In the genomic region with DNA sequence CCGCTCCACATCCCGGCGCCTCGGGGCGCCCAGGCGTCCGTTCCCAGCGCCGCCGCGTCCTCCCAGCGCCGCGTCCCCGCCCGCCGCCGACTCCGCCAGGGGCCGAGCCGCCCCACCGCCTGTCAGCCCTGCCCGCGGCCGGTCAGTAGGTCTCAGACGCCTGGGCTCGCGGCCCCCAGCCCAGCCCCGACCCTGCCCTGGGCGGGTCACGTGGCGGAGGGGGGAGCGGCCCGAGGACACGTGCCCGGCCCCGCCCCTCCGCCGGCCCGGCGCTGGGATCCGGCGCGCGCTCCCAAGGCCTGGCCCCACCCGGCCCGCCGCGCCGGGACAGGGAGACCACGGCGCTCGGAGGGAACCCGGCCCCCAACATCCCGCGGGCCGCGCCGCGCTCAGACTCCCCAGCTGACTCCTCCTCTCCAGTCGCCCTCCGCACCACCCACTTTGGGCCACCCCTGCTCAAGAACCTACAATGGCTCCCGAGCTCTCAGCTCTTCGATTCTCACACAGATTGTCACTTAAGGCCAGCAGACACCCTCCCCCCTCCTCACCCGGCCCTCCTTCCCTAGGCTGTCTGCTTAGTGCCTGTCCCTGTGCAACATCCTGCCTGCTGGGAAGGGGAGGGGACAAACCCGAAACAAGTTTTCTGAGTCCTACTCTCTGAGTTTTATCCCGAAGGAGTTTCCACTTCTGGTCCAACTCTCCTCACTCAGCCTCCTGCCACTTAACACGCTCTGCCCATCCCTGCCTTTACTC, we compare ENCODE assay signal across 1 cellular context.
TF ChIP-seq lines count a peak whose summit lies in the region.

A gene with protein sequence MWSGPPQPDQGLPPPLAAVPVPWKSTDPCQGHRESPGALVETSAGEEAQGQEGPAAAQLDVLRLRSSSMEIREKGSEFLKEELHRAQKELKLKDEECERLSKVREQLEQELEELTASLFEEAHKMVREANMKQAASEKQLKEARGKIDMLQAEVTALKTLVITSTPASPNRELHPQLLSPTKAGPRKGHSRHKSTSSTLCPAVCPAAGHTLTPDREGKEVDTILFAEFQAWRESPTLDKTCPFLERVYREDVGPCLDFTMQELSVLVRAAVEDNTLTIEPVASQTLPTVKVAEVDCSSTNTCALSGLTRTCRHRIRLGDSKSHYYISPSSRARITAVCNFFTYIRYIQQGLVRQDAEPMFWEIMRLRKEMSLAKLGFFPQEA (minus strand): TSS at position 210 of the 753 bp plus-strand sequence. CDS start 199 bp downstream, at position 11.

TF ChIP-seq in HepG2, 621 proteins besides CTCF, POLR2A, EP300 and RAD21 (continued from another document and continues in another):
- TF ChIP-seq ZNF574 (CRISPR knock-in tag; IDR thresholded peaks at IDR 0.05) (0 out of 2 replicates have a peak, but pooled peaks have one; percentile 2), ZNF333 (CRISPR knock-in tag; IDR thresholded peaks at IDR 0.05; ENCODE audit: borderline replicate concordance) (no peak), ARNTL (CRISPR knock-in tag; IDR thresholded peaks at IDR 0.05) (peak; percentile 42; the same call in 1 of the 2 replicates), ZKSCAN8 (CRISPR knock-in tag; IDR thresholded peaks at IDR 0.05; ENCODE audit: borderline replicate concordance) (no peak), TFDP2 (CRISPR knock-in tag; IDR thresholded peaks at IDR 0.05) (0 out of 2 replicates have a peak, but pooled peaks have one; percentile 20), MED1 (CRISPR knock-in tag; IDR thresholded peaks at IDR 0.05) (no peak), MAZ (IDR thresholded peaks at IDR 0.05; ENCODE audit: borderline replicate concordance, low read depth, low read length) (no peak), MAZ (CRISPR knock-in tag; IDR thresholded peaks at IDR 0.05; ENCODE audit: low read depth) (peak; percentile 65; the same call in 1 of the 2 replicates), ZNF329 (CRISPR knock-in tag; IDR thresholded peaks at IDR 0.05; ENCODE audit: low read depth) (no peak), ZNF224 (CRISPR knock-in tag; IDR thresholded peaks at IDR 0.05) (no peak), ZNF232 (CRISPR knock-in tag; IDR thresholded peaks at IDR 0.05; ENCODE audit: borderline replicate concordance) (no peak), USF2 (IDR thresholded peaks at IDR 0.05; ENCODE audit: low read depth, low read length) (peak; percentile 32; the same call in 1 of the 2 replicates), USF2 (CRISPR knock-in tag; IDR thresholded peaks at IDR 0.05; ENCODE audit: borderline replicate concordance) (no peak), MYC (CRISPR knock-in tag; IDR thresholded peaks at IDR 0.05; ENCODE audit: borderline replicate concordance) (peak; percentile 13; the same call in 1 of the 2 replicates), ZNF503 (CRISPR knock-in tag; IDR thresholded peaks at IDR 0.05) (no peak), ZFP36 (IDR thresholded peaks at IDR 0.05; ENCODE audit: borderline replicate concordance, low read depth, low read length, partially characterized antibody) (peak; percentile 50), ZNF552 (CRISPR knock-in tag; IDR thresholded peaks at IDR 0.05; ENCODE audit: borderline replicate concordance) (no peak), ZNF709 (CRISPR knock-in tag; IDR thresholded peaks at IDR 0.05) (no peak), SP140L (CRISPR knock-in tag; IDR thresholded peaks at IDR 0.05; ENCODE audit: borderline replicate concordance) (no peak), KLF6 (CRISPR knock-in tag; IDR thresholded peaks at IDR 0.05) (no peak), PATZ1 (CRISPR knock-in tag; IDR thresholded peaks at IDR 0.05) (peak; percentile 31; the same call in 1 of the 2 replicates), TBX3 (IDR thresholded peaks at IDR 0.05; ENCODE audit: borderline replicate concordance) (no peak)
- TF ChIP-seq, protein P1, sequence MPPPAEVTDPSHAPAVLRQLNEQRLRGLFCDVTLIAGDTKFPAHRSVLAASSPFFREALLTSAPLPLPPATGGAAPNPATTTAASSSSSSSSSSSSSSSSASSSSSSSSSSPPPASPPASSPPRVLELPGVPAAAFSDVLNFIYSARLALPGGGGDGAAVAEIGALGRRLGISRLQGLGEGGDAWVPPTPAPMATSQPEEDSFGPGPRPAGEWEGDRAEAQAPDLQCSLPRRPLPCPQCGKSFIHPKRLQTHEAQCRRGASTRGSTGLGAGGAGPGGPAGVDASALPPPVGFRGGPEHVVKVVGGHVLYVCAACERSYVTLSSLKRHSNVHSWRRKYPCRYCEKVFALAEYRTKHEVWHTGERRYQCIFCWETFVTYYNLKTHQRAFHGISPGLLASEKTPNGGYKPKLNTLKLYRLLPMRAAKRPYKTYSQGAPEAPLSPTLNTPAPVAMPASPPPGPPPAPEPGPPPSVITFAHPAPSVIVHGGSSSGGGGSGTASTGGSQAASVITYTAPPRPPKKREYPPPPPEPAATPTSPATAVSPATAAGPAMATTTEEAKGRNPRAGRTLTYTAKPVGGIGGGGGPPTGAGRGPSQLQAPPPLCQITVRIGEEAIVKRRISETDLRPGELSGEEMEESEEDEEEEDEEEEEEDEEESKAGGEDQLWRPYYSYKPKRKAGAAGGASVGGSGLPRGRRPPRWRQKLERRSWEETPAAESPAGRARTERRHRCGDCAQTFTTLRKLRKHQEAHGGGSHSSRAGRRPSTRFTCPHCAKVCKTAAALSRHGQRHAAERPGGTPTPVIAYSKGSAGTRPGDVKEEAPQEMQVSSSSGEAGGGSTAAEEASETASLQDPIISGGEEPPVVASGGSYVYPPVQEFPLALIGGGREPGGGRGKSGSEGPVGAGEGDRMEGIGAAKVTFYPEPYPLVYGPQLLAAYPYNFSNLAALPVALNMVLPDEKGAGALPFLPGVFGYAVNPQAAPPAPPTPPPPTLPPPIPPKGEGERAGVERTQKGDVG (CRISPR knock-in tag; IDR thresholded peaks at IDR 0.05; ENCODE audit: borderline replicate concordance): no peak
- TF ChIP-seq, protein P2, sequence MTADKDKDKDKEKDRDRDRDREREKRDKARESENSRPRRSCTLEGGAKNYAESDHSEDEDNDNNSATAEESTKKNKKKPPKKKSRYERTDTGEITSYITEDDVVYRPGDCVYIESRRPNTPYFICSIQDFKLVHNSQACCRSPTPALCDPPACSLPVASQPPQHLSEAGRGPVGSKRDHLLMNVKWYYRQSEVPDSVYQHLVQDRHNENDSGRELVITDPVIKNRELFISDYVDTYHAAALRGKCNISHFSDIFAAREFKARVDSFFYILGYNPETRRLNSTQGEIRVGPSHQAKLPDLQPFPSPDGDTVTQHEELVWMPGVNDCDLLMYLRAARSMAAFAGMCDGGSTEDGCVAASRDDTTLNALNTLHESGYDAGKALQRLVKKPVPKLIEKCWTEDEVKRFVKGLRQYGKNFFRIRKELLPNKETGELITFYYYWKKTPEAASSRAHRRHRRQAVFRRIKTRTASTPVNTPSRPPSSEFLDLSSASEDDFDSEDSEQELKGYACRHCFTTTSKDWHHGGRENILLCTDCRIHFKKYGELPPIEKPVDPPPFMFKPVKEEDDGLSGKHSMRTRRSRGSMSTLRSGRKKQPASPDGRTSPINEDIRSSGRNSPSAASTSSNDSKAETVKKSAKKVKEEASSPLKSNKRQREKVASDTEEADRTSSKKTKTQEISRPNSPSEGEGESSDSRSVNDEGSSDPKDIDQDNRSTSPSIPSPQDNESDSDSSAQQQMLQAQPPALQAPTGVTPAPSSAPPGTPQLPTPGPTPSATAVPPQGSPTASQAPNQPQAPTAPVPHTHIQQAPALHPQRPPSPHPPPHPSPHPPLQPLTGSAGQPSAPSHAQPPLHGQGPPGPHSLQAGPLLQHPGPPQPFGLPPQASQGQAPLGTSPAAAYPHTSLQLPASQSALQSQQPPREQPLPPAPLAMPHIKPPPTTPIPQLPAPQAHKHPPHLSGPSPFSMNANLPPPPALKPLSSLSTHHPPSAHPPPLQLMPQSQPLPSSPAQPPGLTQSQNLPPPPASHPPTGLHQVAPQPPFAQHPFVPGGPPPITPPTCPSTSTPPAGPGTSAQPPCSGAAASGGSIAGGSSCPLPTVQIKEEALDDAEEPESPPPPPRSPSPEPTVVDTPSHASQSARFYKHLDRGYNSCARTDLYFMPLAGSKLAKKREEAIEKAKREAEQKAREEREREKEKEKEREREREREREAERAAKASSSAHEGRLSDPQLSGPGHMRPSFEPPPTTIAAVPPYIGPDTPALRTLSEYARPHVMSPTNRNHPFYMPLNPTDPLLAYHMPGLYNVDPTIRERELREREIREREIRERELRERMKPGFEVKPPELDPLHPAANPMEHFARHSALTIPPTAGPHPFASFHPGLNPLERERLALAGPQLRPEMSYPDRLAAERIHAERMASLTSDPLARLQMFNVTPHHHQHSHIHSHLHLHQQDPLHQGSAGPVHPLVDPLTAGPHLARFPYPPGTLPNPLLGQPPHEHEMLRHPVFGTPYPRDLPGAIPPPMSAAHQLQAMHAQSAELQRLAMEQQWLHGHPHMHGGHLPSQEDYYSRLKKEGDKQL (CRISPR knock-in tag; IDR thresholded peaks at IDR 0.05; ENCODE audit: low read depth): no peak
- TF ChIP-seq, protein P3, sequence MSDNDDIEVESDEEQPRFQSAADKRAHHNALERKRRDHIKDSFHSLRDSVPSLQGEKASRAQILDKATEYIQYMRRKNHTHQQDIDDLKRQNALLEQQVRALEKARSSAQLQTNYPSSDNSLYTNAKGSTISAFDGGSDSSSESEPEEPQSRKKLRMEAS (IDR thresholded peaks at IDR 0.05): peak; percentile 56; the same call in 1 of the 2 replicates
